1 cellular context compared by ENCODE assay signal in the genomic region with DNA sequence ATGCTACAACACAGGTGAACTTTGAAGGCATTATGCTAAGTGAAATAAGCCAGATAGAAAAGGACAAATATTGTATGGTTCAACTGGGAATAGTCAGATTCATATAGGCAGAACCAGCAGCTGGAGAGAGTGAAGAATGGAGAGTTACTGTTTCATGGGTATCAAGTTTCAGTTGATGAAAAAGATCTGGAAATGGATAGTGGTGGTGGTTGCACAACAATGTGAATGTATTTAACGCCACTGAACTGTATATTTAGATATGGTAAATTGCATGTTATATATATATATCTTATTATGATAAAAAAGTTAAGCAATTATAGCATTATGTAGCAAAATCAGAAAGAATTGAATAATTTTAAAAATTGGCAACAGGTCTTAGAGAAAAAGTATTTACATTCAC.
TF ChIP-seq lines count a peak whose summit lies in the region.

No MANE protein-coding gene starts in this region.

TF ChIP-seq in GM23338, 12 proteins besides CTCF, POLR2A, EP300 and RAD21 (continued from another document):
- TF ChIP-seq ZNF462 (CRISPR knock-in tag; IDR thresholded peaks at IDR 0.05), result no peak
- TF ChIP-seq CREB1 (CRISPR knock-in tag; IDR thresholded peaks at IDR 0.05; ENCODE audit: low read depth), result no peak
